ENCODE assay signal across 1 cellular context in genomic region chr4:144355809-144356757, GRCh38.
TF ChIP-seq lines count a peak whose summit lies in the region.

No MANE protein-coding gene starts in this region.

TF ChIP-seq in HCT116, 20 proteins besides CTCF, POLR2A, EP300 and RAD21:
- no peak for TF ChIP-seq POLR2AphosphoS5 (IDR thresholded peaks at IDR 0.05; ENCODE audit: low read depth, low read length)
- no peak for TF ChIP-seq ZFX (IDR thresholded peaks at IDR 0.05)
- peak; percentile 55; the same call in 1 of the 2 replicates for TF ChIP-seq FOSL1 (IDR thresholded peaks at IDR 0.05; ENCODE audit: low read depth)
- TF ChIP-seq CBX3 (IDR thresholded peaks at IDR 0.05; ENCODE audit: low read depth) = peak; percentile 39; the same call in 1 of the 2 replicates
- no peak for TF ChIP-seq EZH2 (IDR thresholded peaks at IDR 0.05)
- no peak for TF ChIP-seq EZH2phosphoT487 (IDR thresholded peaks at IDR 0.05; ENCODE audit: borderline replicate concordance)
- no peak for TF ChIP-seq CEBPB (IDR thresholded peaks at IDR 0.05; ENCODE audit: low read depth)
- TF ChIP-seq SP1 (IDR thresholded peaks at IDR 0.05; ENCODE audit: low read depth) = peak; percentile 45; the same call in 1 of the 2 replicates
- TF ChIP-seq YY1 (IDR thresholded peaks at IDR 0.05; ENCODE audit: extremely low read depth, insufficient replicate concordance, low read depth, low read length) = peak; percentile 38
- TF ChIP-seq ZNF274 (IDR thresholded peaks at IDR 0.05; ENCODE audit: low read depth, low read length) = no peak
- peak; percentile 51 for TF ChIP-seq JUND (IDR thresholded peaks at IDR 0.05)
